Comparison of ENCODE assay signal across 11 cellular contexts in genomic region chr14:103523583-103523969, GRCh38. TPM values are rescaled to one million over a fixed set of nuclear protein-coding genes. Genes with fewer than 3 reads are reported as not detected.
DNase-seq lines count a peak whose midpoint lies in the region; ATAC-seq, FAIRE-seq and TF ChIP-seq lines count a peak whose summit lies in the region.
"Had no signal": no experiment of that assay in that cellular context is flagged by ENCODE, and none has a peak within 500 bp of the region (broad histone marks: within the 10 kb centered on the region; RNA-seq: fewer than 3 reads in every experiment).

No MANE protein-coding gene starts in this region.

- no peaks in the 10 kb centered on the region; the same call in 1 of the 2 replicates for H3K79me1 ChIP-seq in H1 (ENCODE audit: low read depth, low read length)

- no peak for TF ChIP-seq POLR2A in H1 (IDR thresholded peaks at IDR 0.05; ENCODE audit: control extremely low read depth in 1 of 2, low read depth in 2 of 2, low read length in 2 of 2)
- no peak for TF ChIP-seq POLR2A in esophagus squamous epithelium (IDR thresholded peaks at IDR 0.05)

- H3K36me3 ChIP-seq in HUES48 (ENCODE audit: control insufficient read depth, insufficient read depth, low read length) (peaks cover 18% of the 10 kb centered on the region), H1 (ENCODE audit: control insufficient read depth in 2 of 4, insufficient read depth in 4 of 4, low read length in 3 of 4) (peaks cover 8 to 23% (median 17%) of the 10 kb centered on the region in 4 experiments; a peak in 7 of 8 replicates), neuron (ENCODE audit: insufficient read depth, low read length) (peaks cover 23% of the 10 kb centered on the region), esophagus squamous epithelium (no peaks in the 10 kb centered on the region)
- H3K36me3 ChIP-seq: pancreas had no signal

- H2AK5ac ChIP-seq in H1 (ENCODE audit: low read depth, low read length): no peak overlapping the region

- H4K8ac ChIP-seq in H1 (ENCODE audit: extremely low read depth, insufficient read depth, low read length): no peak overlapping the region

- peaks cover 0 to 2% of the 10 kb centered on the region in 2 experiments; a peak in 1 of 4 replicates for H3K79me2 ChIP-seq in H1 (ENCODE audit: control insufficient read depth in 1 of 2, insufficient read depth in 2 of 2, low read length in 2 of 2)

- no peak overlapping the region for H2BK12ac ChIP-seq in H1 (ENCODE audit: low read depth, low read length)

- H3K9me3 ChIP-seq in CD4-positive, alpha-beta T cell (ENCODE audit: control insufficient read depth, low read length): no peaks in the 10 kb centered on the region
- H3K9me3 ChIP-seq in HUES48 (ENCODE audit: control insufficient read depth, insufficient read depth, low read length): no peaks in the 10 kb centered on the region
- no peaks in the 10 kb centered on the region for H3K9me3 ChIP-seq in H1 (ENCODE audit: insufficient read depth in 2 of 2, low read depth in 1 of 2, low read length in 1 of 2)
- no peaks in the 10 kb centered on the region for H3K9me3 ChIP-seq in neuron (ENCODE audit: low read length)
- no peaks in the 10 kb centered on the region for H3K9me3 ChIP-seq in esophagus squamous epithelium
- H3K9me3 ChIP-seq: pancreas had no signal

- no peak overlapping the region for H3K4ac ChIP-seq in H1 (replicated peaks; ENCODE audit: insufficient read length, low read depth, low read length)

- ATAC-seq in CD4-positive, alpha-beta T cell (ENCODE audit: poor library complexity): no peak
- ATAC-seq: pancreas; stimulated activated memory B cell treated with anti-CD40 and anti-IgM and Interleukin-4, amounts not matched to agents 10 μg/mL and 1 μg/mL and 100 μg/mL, for 72 hours had no signal

- no peak overlapping the region for H4K91ac ChIP-seq in H1 (replicated peaks; ENCODE audit: insufficient read length, low read length)

- no peak for TF ChIP-seq EP300 in H1 (IDR thresholded peaks at IDR 0.05; ENCODE audit: borderline replicate concordance in 1 of 2, low read depth in 2 of 2, low read length in 2 of 2)

- H3K9ac ChIP-seq in HUES48 (ENCODE audit: low read depth, low read length) (no peak overlapping the region), H1 (replicated peaks in 1 of 4; ENCODE audit: extremely low read depth in 1 of 4, low read depth in 3 of 4, low read length in 3 of 4) (no peak overlapping the region)

- no peaks in the 10 kb centered on the region for H3K9me3 Mint-ChIP-seq in CD4-positive, alpha-beta T cell
- H3K9me3 Mint-ChIP-seq: stimulated activated memory B cell treated with anti-CD40 and anti-IgM and Interleukin-4, amounts not matched to agents 10 μg/mL and 1 μg/mL and 100 μg/mL, for 72 hours had no signal

- H3K4me1 ChIP-seq in HUES48 (ENCODE audit: control insufficient read depth, insufficient read depth, low read length): peaks cover 18% of the 10 kb centered on the region; the same call in 1 of the 2 replicates
- peaks cover 0 to 25% (median 19%) of the 10 kb centered on the region in 4 experiments; a peak in 6 of 7 replicates for H3K4me1 ChIP-seq in H1 (replicated peaks in 1 of 4; ENCODE audit: control insufficient read depth in 3 of 4, insufficient read depth in 4 of 4, low read length in 3 of 4)
- H3K4me1 ChIP-seq in neuron (ENCODE audit: insufficient read depth, low read length): peaks cover 52% of the 10 kb centered on the region
- peaks cover 45 to 74% (median 47%) of the 10 kb centered on the region in 3 donors for H3K4me1 ChIP-seq in esophagus squamous epithelium

- no peak for TF ChIP-seq RAD21 in H1 (IDR thresholded peaks at IDR 0.05 in 1 of 2, conservative IDR thresholded peaks at IDR 0.05 in 1 of 2; ENCODE audit: low read depth in 2 of 2, low read length in 2 of 2)

- H3K23me2 ChIP-seq in H1 (ENCODE audit: low read depth, low read length): peaks cover 14% of the 10 kb centered on the region; the same call in 1 of the 2 replicates

- no peaks in the 10 kb centered on the region for H3K36me3 Mint-ChIP-seq in CD4-positive, alpha-beta T cell (ENCODE audit: low read depth)
- H3K36me3 Mint-ChIP-seq: stimulated activated memory B cell treated with anti-CD40 and anti-IgM and Interleukin-4, amounts not matched to agents 10 μg/mL and 1 μg/mL and 100 μg/mL, for 72 hours had no signal

- no peak overlapping the region for H3K27ac ChIP-seq in CD4-positive, alpha-beta T cell (ENCODE audit: low read depth, low read length)
- no peak overlapping the region for H3K27ac ChIP-seq in HUES48 (ENCODE audit: low read depth, low read length)
- no peak overlapping the region for H3K27ac ChIP-seq in H1 (ENCODE audit: low read depth, low read length)
- peak overlapping the region in 1 of 4 donors; percentile 88 for H3K27ac ChIP-seq in esophagus squamous epithelium

- peak; percentile 19 for FAIRE-seq in H1 (lab: Jason Lieb, UNC)
- FAIRE-seq: pancreas had no signal

- no peak overlapping the region for H2BK15ac ChIP-seq in H1 (ENCODE audit: low read length)

- H3K4me3 ChIP-seq in HUES48 (ENCODE audit: low read depth, low read length) (peak overlapping the region; percentile 97; the same call in 1 of the 2 replicates), H1 (ENCODE audit: extremely low read depth in 1 of 4, insufficient read depth in 2 of 4, low read depth in 3 of 4, low read length in 4 of 4) (peak overlapping the region; percentile 24 to 96 (median 84); a peak in 5 of 8 replicates), neuron (ENCODE audit: low read length) (peak overlapping the region; percentile 84), esophagus squamous epithelium (peak overlapping the region in 2 of 4 donors; percentile 54 to 70)

- no peak overlapping the region for H2BK20ac ChIP-seq in H1 (ENCODE audit: low read length)

- POLR2A ChIA-PET in CD4-positive, alpha-beta T cell (lab: Charles Lee): no interaction called here
- POLR2A ChIA-PET in H1 (lab: Charles Lee; ENCODE audit: partially characterized antibody): interaction anchor here (0.6 to 12.6 kb wide), 11 partner anchors 13 to 465 kb away, joined by 3 to 844 read pairs (median 7); partner anchors contain the start of genes BAG5, COA8 and TRMT61A

- H4K20me1 ChIP-seq in H1 (replicated peaks in 1 of 2; ENCODE audit: control insufficient read depth in 1 of 2, insufficient read depth in 2 of 2, low read length in 2 of 2): peaks cover 6 to 17% of the 10 kb centered on the region in 2 experiments

- TF ChIP-seq CTCF in CD4-positive, alpha-beta T cell (IDR thresholded peaks at IDR 0.05): no peak
- TF ChIP-seq CTCF in H1 (IDR thresholded peaks at IDR 0.05; ENCODE audit: control extremely low read depth in 1 of 3, insufficient read depth in 1 of 3, low read depth in 1 of 3, low read length in 3 of 3) (no peak), esophagus squamous epithelium (IDR thresholded peaks at IDR 0.05) (no peak)

- H3K27me3 Mint-ChIP-seq in CD4-positive, alpha-beta T cell: peaks cover 23% of the 10 kb centered on the region

- H3K14ac ChIP-seq in H1 (ENCODE audit: insufficient read length): no peak overlapping the region

- H3K18ac ChIP-seq in H1 (ENCODE audit: extremely low read depth, low read length): no peak overlapping the region

- no peak overlapping the region for H3K56ac ChIP-seq in H1 (replicated peaks; ENCODE audit: insufficient read length, low read depth, low read length)

- CTCF ChIA-PET in CD4-positive, alpha-beta T cell (lab: Charles Lee): interaction anchor here (1.3 kb wide), 1 partner anchor 23 kb away, joined by 3 read pairs; no protein-coding TSS in a partner anchor
- CTCF ChIA-PET in H1 (lab: Charles Lee; ENCODE audit: partially characterized antibody): interaction anchor here (0.9 to 31.3 kb wide), 2 partner anchors 17 to 38 kb away, joined by 3 to 921 read pairs; partner anchors contain the start of gene TRMT61A

- no peak for DNase-seq in CD4-positive, alpha-beta T cell
- DNase-seq in H1 (ENCODE audit: low read depth in 1 of 2, low spot score in 2 of 2) (no peak), SHP77 (lab: John Stamatoyannopoulos, UW) (no peak), esophagus squamous epithelium (lab: John Stamatoyannopoulos, UW) (no peak)
- DNase-seq in stimulated activated CD4-positive, alpha-beta T cell treated with anti-CD3 and anti-CD28 coated beads, Interleukin-4, amount 100 ng/mL, for 24 hours: no peak
- DNase-seq: kidney glomerular epithelial cell, NCI-H1105 had no signal

- H3K23ac ChIP-seq in H1 (ENCODE audit: insufficient read length): no peak overlapping the region

- H4K5ac ChIP-seq in H1 (ENCODE audit: insufficient read length, low read depth, low read length): no peak overlapping the region

- H2BK5ac ChIP-seq in H1 (ENCODE audit: low read depth, low read length): no peak overlapping the region

- intact Hi-C loops in CD4-positive, alpha-beta T cell (cut with DNase I, micrococcal nuclease): no loop called here
- intact Hi-C loops in esophagus squamous epithelium (cut with DNase I): no loop called here

- peak overlapping the region; percentile 73 to 80 for H3K4me2 ChIP-seq in H1 (ENCODE audit: insufficient read depth in 1 of 2, low read depth in 2 of 2, low read length in 2 of 2)

- no peak overlapping the region for H3K27ac Mint-ChIP-seq in CD4-positive, alpha-beta T cell
- H3K27ac Mint-ChIP-seq: stimulated activated memory B cell treated with anti-CD40 and anti-IgM and Interleukin-4, amounts not matched to agents 10 μg/mL and 1 μg/mL and 100 μg/mL, for 72 hours had no signal

- H2BK120ac ChIP-seq in H1 (replicated peaks; ENCODE audit: low read depth, low read length): no peak overlapping the region

- H2AFZ ChIP-seq in H1 (ENCODE audit: low read length) (no peak overlapping the region), neuron (ENCODE audit: low read depth, low read length) (no peak overlapping the region)

- peak overlapping the region; percentile 76 for H3K4me3 Mint-ChIP-seq in CD4-positive, alpha-beta T cell

- H3K4me1 Mint-ChIP-seq in CD4-positive, alpha-beta T cell (ENCODE audit: low read depth): peaks cover 23% of the 10 kb centered on the region

- H3K27me3 ChIP-seq in CD4-positive, alpha-beta T cell (ENCODE audit: control insufficient read depth, insufficient read depth, low read length): peaks cover 19% of the 10 kb centered on the region
- peaks cover 21% of the 10 kb centered on the region for H3K27me3 ChIP-seq in HUES48 (ENCODE audit: control insufficient read depth, insufficient read depth, low read length)
- H3K27me3 ChIP-seq in H1 (replicated peaks in 1 of 4; ENCODE audit: control insufficient read depth in 3 of 4, extremely low read depth in 1 of 4, insufficient read depth in 3 of 4, low read length in 3 of 4): peaks cover 3 to 23% (median 13%) of the 10 kb centered on the region in 4 experiments
- no peaks in the 10 kb centered on the region for H3K27me3 ChIP-seq in neuron (ENCODE audit: insufficient read depth, low read length)
- H3K27me3 ChIP-seq in esophagus squamous epithelium: peaks cover 0 to 30% (median 0%) of the 10 kb centered on the region in 4 donors
- H3K27me3 ChIP-seq: pancreas had no signal

- WGBS in H1 (ENCODE audit: extremely low coverage in 1 of 2, insufficient coverage in 1 of 2, insufficient read length in 1 of 2, insufficient replicate concordance in 2 of 2, low coverage in 1 of 2, low lambda C conversion rate in 2 of 2, missing lambda C conversion rate in 1 of 2), 2 experiments: 41% methylated on average over 11 of the region's 11 CpGs; no CpG with 5 or more reads in 1 of the 2 experiments
- WGBS in esophagus squamous epithelium, 2 donors: 50 to 72% methylated on average over 9 to 11 of the region's 11 CpGs

RNA-seq across cellular contexts. Expression of gene CKB, which starts 0.9 kb away (rescaled TPM):
- 1 to 10 TPM; 5.8 to 6.6 TPM for total RNA-seq in CD4-positive, alpha-beta T cell
- 538 and 572 TPM in 2 replicates for total RNA-seq in H1 (2021; fragmentation: NEBNext Ultra II Directional; extraction: Animal tissue kit (Norgen Biotek cat#: 25700))
- 950 and 1,969 TPM in 2 replicates for polyA plus RNA-seq in H1 (2011; rRNA removed)
- polyA plus RNA-seq in H1 (2011; cell fraction: cytosol; rRNA removed): 828 TPM
- polyA plus RNA-seq in H1 (2011; cell fraction: nucleus; rRNA removed): 1,943 TPM
- polyA plus RNA-seq in H1 (2012, experiment 1 of 2): 757 to 990 TPM (median 908 TPM) in 4 replicates
- 939 TPM for polyA plus RNA-seq in H1 (2012, experiment 2 of 2)
- polyA plus RNA-seq in H1 (2013, experiment 1 of 2): 514 TPM
- polyA plus RNA-seq in H1 (2013, experiment 2 of 2): 503 TPM
- polyA minus RNA-seq in H1 (2011; rRNA and poly(A)+ RNA removed): 153 and 156 TPM in 2 replicates
- 356 TPM for polyA minus RNA-seq in H1 (2011; cell fraction: cytosol; rRNA and poly(A)+ RNA removed)
- 378 TPM for polyA minus RNA-seq in H1 (2011; cell fraction: nucleus; rRNA and poly(A)+ RNA removed)
- total RNA-seq in esophagus squamous epithelium: 100 to 1,000 TPM in 1 of 4 donors, 10 to 100 TPM in 3; 27.2 to 204 (median 37.6) TPM

RNA-seq across cellular contexts. Expression of gene TRMT61A, which starts 5.4 kb away (rescaled TPM):
- total RNA-seq in CD4-positive, alpha-beta T cell: 1 to 10 TPM; 9.2 to 9.8 TPM
- 15.1 and 15.8 TPM in 2 replicates for total RNA-seq in H1 (2021; fragmentation: NEBNext Ultra II Directional; extraction: Animal tissue kit (Norgen Biotek cat#: 25700))
- polyA plus RNA-seq in H1 (2011; rRNA removed): 19.0 and 29.7 TPM in 2 replicates
- 23.3 TPM for polyA plus RNA-seq in H1 (2011; cell fraction: cytosol; rRNA removed)
- 44.0 TPM for polyA plus RNA-seq in H1 (2011; cell fraction: nucleus; rRNA removed)
- 9.2 to 14.2 TPM (median 13.8 TPM) in 4 replicates for polyA plus RNA-seq in H1 (2012, experiment 1 of 2)
- 11.3 TPM for polyA plus RNA-seq in H1 (2012, experiment 2 of 2)
- 6.8 TPM for polyA plus RNA-seq in H1 (2013, experiment 1 of 2)
- 6.6 TPM for polyA plus RNA-seq in H1 (2013, experiment 2 of 2)
- 6.4 and 6.9 TPM in 2 replicates for polyA minus RNA-seq in H1 (2011; rRNA and poly(A)+ RNA removed)
- 11.2 TPM for polyA minus RNA-seq in H1 (2011; cell fraction: cytosol; rRNA and poly(A)+ RNA removed)
- 26.1 TPM for polyA minus RNA-seq in H1 (2011; cell fraction: nucleus; rRNA and poly(A)+ RNA removed)
- total RNA-seq in esophagus squamous epithelium: 10 to 100 TPM in 2 of 4 donors, 1 to 10 TPM in 2; 7.7 to 20.6 (median 9.9) TPM

RNA-seq across cellular contexts. Expression of gene BAG5, which starts 38.9 kb away (rescaled TPM):
- 10 to 100 TPM; 39.4 to 40.3 TPM for total RNA-seq in CD4-positive, alpha-beta T cell
- 29.2 and 29.5 TPM in 2 replicates for total RNA-seq in H1 (2021; fragmentation: NEBNext Ultra II Directional; extraction: Animal tissue kit (Norgen Biotek cat#: 25700))
- polyA plus RNA-seq in H1 (2011; rRNA removed): 5.9 and 7.4 TPM in 2 replicates
- polyA plus RNA-seq in H1 (2011; cell fraction: cytosol; rRNA removed): 8.2 TPM
- 5.3 TPM for polyA plus RNA-seq in H1 (2011; cell fraction: nucleus; rRNA removed)
- polyA plus RNA-seq in H1 (2012, experiment 1 of 2): 13.5 to 26.1 TPM (median 16.6 TPM) in 4 replicates
- polyA plus RNA-seq in H1 (2012, experiment 2 of 2): 2.3 TPM
- 18.4 TPM for polyA plus RNA-seq in H1 (2013, experiment 1 of 2)
- 17.4 TPM for polyA plus RNA-seq in H1 (2013, experiment 2 of 2)
- 11.8 and 13.3 TPM in 2 replicates for polyA minus RNA-seq in H1 (2011; rRNA and poly(A)+ RNA removed)
- 13.7 TPM for polyA minus RNA-seq in H1 (2011; cell fraction: cytosol; rRNA and poly(A)+ RNA removed)
- polyA minus RNA-seq in H1 (2011; cell fraction: nucleus; rRNA and poly(A)+ RNA removed): 12.5 TPM
- 10 to 100 TPM; 24.8 to 32.4 (median 28.5) TPM for total RNA-seq in esophagus squamous epithelium

RNA-seq across cellular contexts. Expression of gene COA8, which starts 39.2 kb away (rescaled TPM):
- total RNA-seq in CD4-positive, alpha-beta T cell: 10 to 100 TPM in 1 of 2 experiments, 1 to 10 TPM in 1; 9.1 to 10.7 TPM
- 35.0 and 35.5 TPM in 2 replicates for total RNA-seq in H1 (2021; fragmentation: NEBNext Ultra II Directional; extraction: Animal tissue kit (Norgen Biotek cat#: 25700))
- polyA plus RNA-seq in H1 (2011; rRNA removed): 5.9 and 7.1 TPM in 2 replicates
- 10.9 TPM for polyA plus RNA-seq in H1 (2011; cell fraction: cytosol; rRNA removed)
- polyA plus RNA-seq in H1 (2011; cell fraction: nucleus; rRNA removed): 12.8 TPM
- 23.7 to 31.1 TPM (median 30.1 TPM) in 4 replicates for polyA plus RNA-seq in H1 (2012, experiment 1 of 2)
- polyA plus RNA-seq in H1 (2012, experiment 2 of 2): 27.0 TPM
- polyA plus RNA-seq in H1 (2013, experiment 1 of 2): 31.3 TPM
- 27.9 TPM for polyA plus RNA-seq in H1 (2013, experiment 2 of 2)
- polyA minus RNA-seq in H1 (2011; rRNA and poly(A)+ RNA removed): 4.3 and 5.2 TPM in 2 replicates
- 8.7 TPM for polyA minus RNA-seq in H1 (2011; cell fraction: cytosol; rRNA and poly(A)+ RNA removed)
- 18.8 TPM for polyA minus RNA-seq in H1 (2011; cell fraction: nucleus; rRNA and poly(A)+ RNA removed)
- 10 to 100 TPM; 18.2 to 28.7 (median 22.7) TPM for total RNA-seq in esophagus squamous epithelium
